ENCODE assay signal across 14 cellular contexts in genomic region chr10:35306852-35307251, GRCh38. TPM values are rescaled to one million over a fixed set of nuclear protein-coding genes. Genes with fewer than 3 reads are reported as not detected.
DNase-seq lines count a peak whose midpoint lies in the region; ATAC-seq and TF ChIP-seq lines count a peak whose summit lies in the region.
"Had no signal": no experiment of that assay in that cellular context is flagged by ENCODE, and none has a peak within 500 bp of the region (broad histone marks: within the 10 kb centered on the region; RNA-seq: fewer than 3 reads in every experiment).

No MANE protein-coding gene starts in this region.

- intact Hi-C loops in breast epithelium (cut with DNase I; ENCODE audit: low total_unique reads), result no loop called here
- intact Hi-C loops in lower lobe of right lung (cut with DNase I), result no loop called here

- H3K27ac ChIP-seq in AG04450 (ENCODE audit: low read depth, low read length) (peak overlapping the region; percentile 31), breast epithelium (no peak overlapping the region), lower lobe of right lung (no peak overlapping the region)
- H3K27ac ChIP-seq: heart left ventricle had no signal

- H3K4me3 ChIP-seq in AG04450 (ENCODE audit: low read depth, low read length) (no peak overlapping the region), breast epithelium (no peak overlapping the region), lower lobe of right lung (no peak overlapping the region)
- H3K4me3 ChIP-seq: heart left ventricle had no signal

- H3K36me3 ChIP-seq in breast epithelium, result no peaks in the 10 kb centered on the region
- no peaks in the 10 kb centered on the region for H3K36me3 ChIP-seq in lower lobe of right lung
- H3K36me3 ChIP-seq: heart left ventricle had no signal

- no peak for DNase-seq in AG04450 (ENCODE audit: low read depth, low spot score)
- peak; percentile 51 for DNase-seq in HPDE6-E6E7 (ENCODE audit: extremely low spot score)
- DNase-seq in breast epithelium (ENCODE audit: low spot score in 2 of 2), result peak; percentile 61 to 74
- DNase-seq in lower lobe of right lung, result peak; percentile 64
- no peak for DNase-seq in NOMO-1 treated with dmso at 0.1 percent for 144 hours (lab: John Stamatoyannopoulos, UW; ENCODE audit: unreplicated experiment)
- DNase-seq: activated T-cell treated with anti-CD3 and anti-CD28 coated beads, Interleukin-2, amount 50 U/mL, for 48 hours; CD8-positive, alpha-beta T cell; heart left ventricle; naive B cell; NK-92 treated with Interleukin-12 subunit alpha and Interleukin-12 subunit beta, amount 100 ng/mL, for 24 hours; stimulated activated naive CD8-positive, alpha-beta T cell treated with anti-CD3 and anti-CD28 coated beads, Interleukin-15, amount 100 ng/mL, for 72 hours had no signal

- H3K4me1 ChIP-seq in breast epithelium (no peaks in the 10 kb centered on the region), lower lobe of right lung (no peaks in the 10 kb centered on the region)
- H3K4me1 ChIP-seq: heart left ventricle had no signal

- H3K9me3 ChIP-seq in AG04450 (ENCODE audit: control insufficient read depth, insufficient read depth, low read length), result no peaks in the 10 kb centered on the region
- no peaks in the 10 kb centered on the region for H3K9me3 ChIP-seq in breast epithelium
- H3K9me3 ChIP-seq in lower lobe of right lung, result no peaks in the 10 kb centered on the region
- H3K9me3 ChIP-seq: heart left ventricle had no signal

- peak; percentile 84 to 85 for ATAC-seq in lower lobe of right lung
- no peak for ATAC-seq in HG03108 (IDR thresholded peaks at IDR 0.05; ENCODE audit: unreplicated experiment)
- no peak for ATAC-seq in GM21423 (IDR thresholded peaks at IDR 0.05; ENCODE audit: unreplicated experiment)
- no peak for ATAC-seq in HG03460 (IDR thresholded peaks at IDR 0.05; ENCODE audit: unreplicated experiment)
- ATAC-seq: CD8-positive, alpha-beta T cell; heart left ventricle; stimulated activated naive CD8-positive, alpha-beta T cell treated with anti-CD3 and anti-CD28 coated beads, Interleukin-15, amount 100 ng/mL, for 72 hours had no signal

- POLR2A ChIA-PET in AG04450 (lab: Yijun Ruan, JAX), result no interaction called here

- TF ChIP-seq CTCF in AG04450 (IDR thresholded peaks at IDR 0.05; ENCODE audit: low read depth, low read length) (no peak), breast epithelium (IDR thresholded peaks at IDR 0.05) (no peak), lower lobe of right lung (IDR thresholded peaks at IDR 0.05) (no peak)

- TF ChIP-seq POLR2A in breast epithelium (IDR thresholded peaks at IDR 0.05), result no peak

- CTCF ChIA-PET in AG04450 (lab: Charles Lee), result no interaction called here

- H3K27me3 ChIP-seq in AG04450 (ENCODE audit: control insufficient read depth, insufficient read depth, low read length) (peaks cover 2% of the 10 kb centered on the region), breast epithelium (no peaks in the 10 kb centered on the region), lower lobe of right lung (ENCODE audit: low read depth) (peaks cover 5% of the 10 kb centered on the region)
- H3K27me3 ChIP-seq: heart left ventricle had no signal

RNA-seq across cellular contexts. Expression of gene CCNY, which starts 29.5 kb away (rescaled TPM):
- 90.2 and 97.3 TPM in 2 replicates for polyA plus RNA-seq in AG04450 (2011; rRNA removed)
- 91.1 and 94.3 TPM in 2 replicates for polyA minus RNA-seq in AG04450 (2011; rRNA and poly(A)+ RNA removed)
- 10 to 100 TPM; 28.7 to 41.0 (median 36.1) TPM for total RNA-seq in breast epithelium
- total RNA-seq in lower lobe of right lung, result 64.5 TPM

Comparison
In these comparisons a context has a peak if more than half of its experiments do, and no peak if none do; other contexts are left out.
1. DNase-seq: peak in HPDE6-E6E7 (single experiment), breast epithelium (2 of 2) and lower lobe of right lung (single experiment); none in AG04450 (single experiment) and NOMO-1 treated with dmso at 0.1 percent for 144 hours (single experiment).
2. ATAC-seq: peak in lower lobe of right lung (2 of 2); none in HG03108 (single experiment), GM21423 (single experiment) and HG03460 (single experiment).